In the genomic region with DNA sequence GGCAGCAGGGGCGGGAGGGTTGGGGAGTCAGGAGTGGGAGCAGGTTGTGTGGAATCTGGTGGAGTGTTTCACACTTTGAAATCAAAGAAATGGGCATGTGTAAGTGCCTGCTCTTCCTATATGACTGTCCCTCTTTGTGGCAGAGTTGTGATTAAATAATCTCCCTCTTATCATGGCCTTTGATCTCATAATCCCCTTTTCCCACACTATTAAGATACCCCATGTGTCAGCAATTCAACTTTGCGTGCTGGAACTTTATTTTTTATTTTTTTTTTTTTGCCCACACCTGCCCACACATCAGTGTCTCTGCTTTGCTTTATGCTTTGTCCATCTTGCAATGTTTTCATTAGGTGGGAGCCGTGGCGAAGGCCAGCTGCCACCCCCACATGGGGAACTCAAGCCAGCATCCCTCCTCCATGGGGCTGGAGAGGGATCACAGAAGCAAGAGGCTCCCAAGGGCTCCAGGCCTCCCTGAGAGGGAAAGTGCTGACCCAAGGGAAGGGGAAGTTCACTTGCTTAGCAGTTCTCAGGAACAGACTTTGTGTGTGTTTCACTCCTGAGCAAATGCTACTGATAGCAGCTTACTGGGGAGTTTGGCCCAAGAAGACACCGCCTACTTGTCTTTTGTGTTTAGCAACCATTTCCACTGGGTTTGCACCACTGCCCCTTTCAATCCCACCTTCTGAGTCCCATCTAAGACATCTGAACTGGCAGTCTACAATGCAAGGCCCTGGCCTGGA, we compare ENCODE assay signal across 19 cellular contexts.
"Had no signal": no experiment of that assay in that cellular context is flagged by ENCODE, and none has a peak within 500 bp of the region (broad histone marks: within the 10 kb centered on the region; RNA-seq: fewer than 3 reads in every experiment).

No MANE protein-coding gene starts in this region.

- H3K27ac ChIP-seq: colonic mucosa, epithelial cell of prostate, gastrocnemius medialis, heart right ventricle, thyroid gland, vagina had no signal

- H3K4me1 Mint-ChIP-seq: stimulated activated effector memory CD8-positive, alpha-beta T cell treated with anti-CD3 and anti-CD28 coated beads, Interleukin-12 subunit alpha, Interleukin-12 subunit beta, amount 100 ng/mL, for 72 hours; T-helper 17 cell had no signal

- H3K27me3 Mint-ChIP-seq: activated B cell treated with CpG ODN at 0.5 μM for 24 hours had no signal

- H3K27me3 ChIP-seq: colonic mucosa, gastrocnemius medialis, thyroid gland, vagina had no signal

- DNase-seq: activated B cell treated with CpG ODN at 0.5 μM for 24 hours; activated CD4-positive, alpha-beta T cell treated with anti-CD3 and anti-CD28 coated beads for 48 hours; activated CD8-positive, alpha-beta T cell treated with anti-CD3 and anti-CD28 coated beads for 36 hours; activated gamma-delta T cell treated with Interleukin-2 at 50 U/mL for 16 hours; activated naive CD8-positive, alpha-beta T cell treated with anti-CD3 and anti-CD28 coated beads for 36 hours; activated T-cell treated with anti-CD3 and anti-CD28 coated beads, Interleukin-2, amount 50 U/mL, for 4 hours; amygdala; central memory CD4-positive, alpha-beta T cell; colonic mucosa; effector CD8-positive, alpha-beta T cell; gastrocnemius medialis; heart right ventricle; T-helper 17 cell; thyroid gland had no signal

- H3K9me3 Mint-ChIP-seq: activated B cell treated with CpG ODN at 0.5 μM for 24 hours; activated CD8-positive, alpha-beta T cell treated with anti-CD3 and anti-CD28 coated beads for 36 hours; activated naive CD8-positive, alpha-beta T cell treated with anti-CD3 and anti-CD28 coated beads for 36 hours; activated T-cell treated with anti-CD3 and anti-CD28 coated beads, Interleukin-2, amount 50 U/mL, for 4 hours; brain; stimulated activated effector memory CD8-positive, alpha-beta T cell treated with anti-CD3 and anti-CD28 coated beads, Interleukin-12 subunit alpha, Interleukin-12 subunit beta, amount 100 ng/mL, for 72 hours had no signal

- H3K9me3 ChIP-seq: colonic mucosa, gastrocnemius medialis, heart right ventricle, thyroid gland, vagina had no signal

- H3K4me3 ChIP-seq: colonic mucosa, gastrocnemius medialis, heart right ventricle, lung, thyroid gland, vagina had no signal

- ATAC-seq: activated CD8-positive, alpha-beta T cell treated with anti-CD3 and anti-CD28 coated beads for 36 hours; activated T-cell treated with anti-CD3 and anti-CD28 coated beads, Interleukin-2, amount 50 U/mL, for 4 hours; gastrocnemius medialis; heart right ventricle; stimulated activated effector memory CD8-positive, alpha-beta T cell treated with anti-CD3 and anti-CD28 coated beads, Interleukin-12 subunit alpha, Interleukin-12 subunit beta, amount 100 ng/mL, for 72 hours; T-helper 17 cell had no signal

- H3K4me1 ChIP-seq: colonic mucosa, gastrocnemius medialis, heart right ventricle, thyroid gland had no signal

- H3K36me3 ChIP-seq: colonic mucosa, gastrocnemius medialis, heart right ventricle, thyroid gland, vagina had no signal

- H3K27ac Mint-ChIP-seq: activated CD8-positive, alpha-beta T cell treated with anti-CD3 and anti-CD28 coated beads for 36 hours; activated naive CD8-positive, alpha-beta T cell treated with anti-CD3 and anti-CD28 coated beads for 36 hours; brain; stimulated activated effector memory CD8-positive, alpha-beta T cell treated with anti-CD3 and anti-CD28 coated beads, Interleukin-12 subunit alpha, Interleukin-12 subunit beta, amount 100 ng/mL, for 72 hours; T-helper 17 cell had no signal

- H3K36me3 Mint-ChIP-seq: activated naive CD8-positive, alpha-beta T cell treated with anti-CD3 and anti-CD28 coated beads for 36 hours; brain; stimulated activated effector memory CD8-positive, alpha-beta T cell treated with anti-CD3 and anti-CD28 coated beads, Interleukin-12 subunit alpha, Interleukin-12 subunit beta, amount 100 ng/mL, for 72 hours had no signal

- H3K4me3 Mint-ChIP-seq: activated CD8-positive, alpha-beta T cell treated with anti-CD3 and anti-CD28 coated beads for 36 hours; activated naive CD8-positive, alpha-beta T cell treated with anti-CD3 and anti-CD28 coated beads for 36 hours; activated T-cell treated with anti-CD3 and anti-CD28 coated beads, Interleukin-2, amount 50 U/mL, for 4 hours; brain; stimulated activated effector memory CD8-positive, alpha-beta T cell treated with anti-CD3 and anti-CD28 coated beads, Interleukin-12 subunit alpha, Interleukin-12 subunit beta, amount 100 ng/mL, for 72 hours; T-helper 17 cell had no signal
